Comparison of ENCODE assay signal across 26 cellular contexts in genomic region chr2:45276914-45277313, GRCh38.
DNase-seq lines count a peak whose midpoint lies in the region; ATAC-seq, FAIRE-seq and TF ChIP-seq lines count a peak whose summit lies in the region.
"Had no signal": no experiment of that assay in that cellular context is flagged by ENCODE, and none has a peak within 500 bp of the region (broad histone marks: within the 10 kb centered on the region; RNA-seq: fewer than 3 reads in every experiment).

No MANE protein-coding gene starts in this region.

- no peak overlapping the region for H3K27ac ChIP-seq in mesendoderm (ENCODE audit: low read depth, low read length)
- no peak overlapping the region for H3K27ac ChIP-seq in lower lobe of right lung
- H3K27ac ChIP-seq: adrenal gland, heart right ventricle, HL-60, SJCRH30, testis, WERI-Rb-1 had no signal

- H3K27me3 ChIP-seq in mesendoderm (ENCODE audit: insufficient read depth, low read length, poor library complexity), result no peaks in the 10 kb centered on the region
- peaks cover 5% of the 10 kb centered on the region for H3K27me3 ChIP-seq in lower lobe of right lung (ENCODE audit: low read depth)
- H3K27me3 ChIP-seq: adrenal gland, pancreas, SJCRH30, testis had no signal

- H2BK15ac ChIP-seq in mesendoderm (replicated peaks; ENCODE audit: low read depth), result no peak overlapping the region

- no CpG with 5 or more reads among the region's 4 CpGs for WGBS in mesendoderm (ENCODE audit: extremely low coverage, insufficient coverage, low lambda C conversion rate)

- H3K9ac ChIP-seq in mesendoderm (ENCODE audit: low read length), result no peak overlapping the region

- H3K9me3 ChIP-seq in lower lobe of right lung, result no peaks in the 10 kb centered on the region
- H3K9me3 ChIP-seq: adrenal gland, heart right ventricle, pancreas, SJCRH30, testis had no signal

- TF ChIP-seq CTCF in cardiac fibroblast (IDR thresholded peaks at IDR 0.05; ENCODE audit: low read depth, low read length), result no peak
- no peak for TF ChIP-seq CTCF in lower lobe of right lung (IDR thresholded peaks at IDR 0.05)

- H3K4me1 ChIP-seq in mesendoderm (ENCODE audit: control insufficient read depth, low read depth, low read length) (no peaks in the 10 kb centered on the region), lower lobe of right lung (no peaks in the 10 kb centered on the region)
- H3K4me1 ChIP-seq: adrenal gland, testis had no signal

- no peak overlapping the region for H2AK5ac ChIP-seq in mesendoderm (ENCODE audit: low read length)

- intact Hi-C loops in lower lobe of right lung (cut with DNase I), result no loop called here

- H4K8ac ChIP-seq in mesendoderm (ENCODE audit: low read depth, low read length), result no peak overlapping the region

- peak; percentile 48 for DNase-seq in Daoy (ENCODE audit: low read depth)
- DNase-seq in RCC 7860 (ENCODE audit: low spot score), result peak; percentile 62
- DNase-seq in cardiac fibroblast (ENCODE audit: low read depth in 2 of 2), result peak; percentile 64 to 78
- DNase-seq in mucosa of gallbladder (ENCODE audit: low spot score), result peak; percentile 42
- no peak for DNase-seq in mesendoderm
- no peak for DNase-seq in nucleus accumbens (lab: John Stamatoyannopoulos, UW)
- DNase-seq in lower lobe of right lung, result no peak
- no peak for DNase-seq in stimulated activated CD4-positive, alpha-beta T cell treated with anti-CD3 and anti-CD28 coated beads, Interleukin-1b, Interleukin-23, amount 100 ng/mL, for 48 hours
- DNase-seq: activated effector memory CD4-positive, alpha-beta T cell treated with anti-CD3 and anti-CD28 coated beads, Interleukin-2, amount 50 U/mL, for 16 hours; adrenal gland; DMS 273 treated with DMSO at 0.1 percent for 48 hours; effector CD4-positive, alpha-beta T cell; GF-D8; heart right ventricle; islet precursor cell; natural killer cell; NCI-H187; NCI-H82; OCI-M1; SJCRH30; T-helper 17 cell; testis; WERI-Rb-1 had no signal

- no peak overlapping the region for H3K56ac ChIP-seq in mesendoderm (ENCODE audit: low read length)

- H4K5ac ChIP-seq in mesendoderm (ENCODE audit: low read length), result no peak overlapping the region

- no peak for ATAC-seq in lower lobe of right lung
- ATAC-seq: heart right ventricle, natural killer cell, sciatic nerve, T-helper 17 cell had no signal

- H2BK5ac ChIP-seq in mesendoderm (ENCODE audit: low read length), result no peak overlapping the region

- no peak overlapping the region for H2BK120ac ChIP-seq in mesendoderm (ENCODE audit: low read depth, low read length)

- no peak overlapping the region for H3K18ac ChIP-seq in mesendoderm (ENCODE audit: low read length)

- FAIRE-seq in RCC 7860 (lab: Jason Lieb, UNC), result no peak
- FAIRE-seq: pancreas had no signal

- H3K36me3 ChIP-seq in mesendoderm (ENCODE audit: control insufficient read depth, insufficient read depth, low read length), result no peaks in the 10 kb centered on the region
- no peaks in the 10 kb centered on the region for H3K36me3 ChIP-seq in lower lobe of right lung
- H3K36me3 ChIP-seq: adrenal gland, heart right ventricle, pancreas, SJCRH30, WERI-Rb-1 had no signal

- H3K23ac ChIP-seq in mesendoderm (ENCODE audit: low read length), result no peak overlapping the region

- H3K79me2 ChIP-seq in mesendoderm (ENCODE audit: control insufficient read depth, insufficient read depth, low read length), result no peaks in the 10 kb centered on the region

- H3K4me2 ChIP-seq in mesendoderm (ENCODE audit: low read length), result no peak overlapping the region

- H3K79me1 ChIP-seq in mesendoderm (ENCODE audit: low read length), result no peaks in the 10 kb centered on the region

- H3K4me3 ChIP-seq in cardiac fibroblast (replicated peaks in 1 of 2; ENCODE audit: low read depth in 2 of 2, low read length in 2 of 2) (no peak overlapping the region), mesendoderm (ENCODE audit: low read length) (no peak overlapping the region), lower lobe of right lung (no peak overlapping the region)
- H3K4me3 ChIP-seq: adrenal gland, heart right ventricle, pancreas, SJCRH30, testis had no signal

- no peak overlapping the region for H3K4ac ChIP-seq in mesendoderm (ENCODE audit: low read depth, low read length)

Comparison
In these comparisons a context has a peak if more than half of its experiments do, and no peak if none do; other contexts are left out.
1. DNase-seq: peak in Daoy (single experiment), RCC 7860 (single experiment), cardiac fibroblast (2 of 2) and mucosa of gallbladder (single experiment); none in mesendoderm (single experiment), nucleus accumbens (0 of 56), lower lobe of right lung (single experiment) and stimulated activated CD4-positive, alpha-beta T cell treated with anti-CD3 and anti-CD28 coated beads, Interleukin-1b, Interleukin-23, amount 100 ng/mL, for 48 hours (single experiment).